ENCODE assay signal across 15 cellular contexts in the genomic region with DNA sequence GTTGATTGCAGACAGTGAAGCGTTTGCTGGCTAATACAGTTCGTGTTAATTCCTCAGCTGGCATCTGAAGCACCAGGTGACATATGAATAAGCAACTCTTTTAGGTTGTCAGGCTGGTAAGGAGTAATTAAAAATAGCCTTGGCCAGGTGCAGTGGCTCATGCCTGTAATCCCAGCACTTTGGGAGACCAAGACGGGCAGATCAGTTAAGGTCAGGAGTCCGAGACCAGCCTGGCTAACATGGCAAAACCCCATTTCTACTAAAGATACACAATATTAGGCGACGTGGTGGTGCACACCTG.
A peak's percentile ranks its signal among the peaks of the same experiment; 100 is the strongest.
DNase-seq lines count a peak whose midpoint lies in the region; ATAC-seq and TF ChIP-seq lines count a peak whose summit lies in the region.
"Had no signal": no experiment of that assay in that cellular context is flagged by ENCODE, and none has a peak within 500 bp of the region (broad histone marks: within the 10 kb centered on the region; RNA-seq: fewer than 3 reads in every experiment).

No MANE protein-coding gene starts in this region.

- H3F3A ChIP-seq in GM23338 (replicated peaks; ENCODE audit: low read depth) = no peaks in the 10 kb centered on the region

- 0 out of 2 replicates have a peak overlapping the region, but pooled peaks have one; percentile 20 for H3K27ac ChIP-seq in GM23338 (ENCODE audit: low read depth)
- H3K27ac ChIP-seq in Panc1 (ENCODE audit: low read length) = peak overlapping the region; percentile 76
- H3K27ac ChIP-seq in esophagus (ENCODE audit: low read depth in 2 of 2, low read length in 1 of 2) = peak overlapping the region; percentile 67 to 82
- H3K27ac ChIP-seq: A549, HL-60 had no signal

- no peak overlapping the region for H2AFZ ChIP-seq in GM23338

- no peak for ATAC-seq in GM23338
- no peak for ATAC-seq in Panc1
- no peak for ATAC-seq in HG02884 (IDR thresholded peaks at IDR 0.05; ENCODE audit: unreplicated experiment)
- ATAC-seq: A549 had no signal

- intact Hi-C loops in Panc1 (cut with micrococcal nuclease; ENCODE audit: unreplicated experiment) = no loop called here

- TF ChIP-seq CTCF in GM23338 (conservative IDR thresholded peaks at IDR 0.05; ENCODE audit: low read depth in 2 of 2) (no peak), Panc1 (IDR thresholded peaks at IDR 0.05) (no peak), nephron (IDR thresholded peaks at IDR 0.05; ENCODE audit: unreplicated experiment in 3 of 3) (no peak), mesothelial cell of epicardium (IDR thresholded peaks at IDR 0.05; ENCODE audit: unreplicated experiment) (no peak)

- H3K36me3 ChIP-seq in GM23338 (ENCODE audit: insufficient read depth) (no peaks in the 10 kb centered on the region), Panc1 (ENCODE audit: control insufficient read depth, insufficient read depth, low read length) (no peaks in the 10 kb centered on the region), esophagus (ENCODE audit: control insufficient read depth in 2 of 2, insufficient read depth in 2 of 2, low read length in 1 of 2) (no peaks in the 10 kb centered on the region)

- H3K27ac Mint-ChIP-seq in GM23338 (peak overlapping the region; percentile 12; the same call in 1 of the 2 replicates), nephron (peak overlapping the region; percentile 51 to 75 (median 73)), mesothelial cell of epicardium (no peak overlapping the region)

- H3K4me1 ChIP-seq in GM23338 (ENCODE audit: insufficient read depth) (peaks cover 18% of the 10 kb centered on the region), Panc1 (ENCODE audit: control insufficient read depth, insufficient read depth, low read length) (no peaks in the 10 kb centered on the region), esophagus (ENCODE audit: control insufficient read depth in 2 of 2, insufficient read depth in 2 of 2, low read length in 1 of 2) (no peaks in the 10 kb centered on the region)
- H3K4me1 ChIP-seq: A549 had no signal

- H3K9me3 ChIP-seq in Panc1 (ENCODE audit: control insufficient read depth, insufficient read depth, low read depth, low read length) = no peaks in the 10 kb centered on the region
- no peaks in the 10 kb centered on the region for H3K9me3 ChIP-seq in esophagus (ENCODE audit: control insufficient read depth in 2 of 2, insufficient read depth in 1 of 2, low read depth in 1 of 2, low read length in 1 of 2)
- H3K9me3 ChIP-seq: A549 had no signal

- DNase-seq in GM23338 (ENCODE audit: low spot score) (no peak), Panc1 (ENCODE audit: low read depth, low spot score) (no peak), DMS 273 (lab: John Stamatoyannopoulos, UW; ENCODE audit: unreplicated experiment) (no peak), mesothelial cell of epicardium (ENCODE audit: low spot score in 2 of 2, unreplicated experiment in 2 of 2) (no peak), DMS53 (lab: John Stamatoyannopoulos, UW) (no peak)
- DNase-seq: COR-L47, H7, MV-4-11, NCI-H187 treated with DMSO at 0.1 percent for 48 hours, NCI-H748 treated with DMSO at 0.1 percent for 48 hours had no signal

- H3K4me2 ChIP-seq in GM23338 = no peak overlapping the region
- H3K4me2 ChIP-seq: A549 had no signal

- POLR2A ChIA-PET in Panc1 (lab: Charles Lee) = no interaction called here

- BruUV-seq in Panc1 (replicated peaks; lab: Mats Ljungman, UMichigan) = no TSS peak

- peaks cover 3% of the 10 kb centered on the region for H3K27me3 Mint-ChIP-seq in GM23338 (ENCODE audit: insufficient read depth, low read depth, poor library complexity)
- no peaks in the 10 kb centered on the region for H3K27me3 Mint-ChIP-seq in nephron (ENCODE audit: low read depth)
- no peaks in the 10 kb centered on the region for H3K27me3 Mint-ChIP-seq in mesothelial cell of epicardium (ENCODE audit: low read depth)

- H3K4me1 Mint-ChIP-seq in GM23338 = peaks cover 52% of the 10 kb centered on the region
- peaks cover 36% of the 10 kb centered on the region for H3K4me1 Mint-ChIP-seq in nephron
- H3K4me1 Mint-ChIP-seq in mesothelial cell of epicardium = peaks cover 15% of the 10 kb centered on the region

- H3K36me3 Mint-ChIP-seq in GM23338 (ENCODE audit: low read depth) (peaks cover 13% of the 10 kb centered on the region; the same call in 2 of the 3 replicates), nephron (ENCODE audit: low read depth) (no peaks in the 10 kb centered on the region), mesothelial cell of epicardium (no peaks in the 10 kb centered on the region)

- 73 to 79% methylated on average over 6 of the region's 6 CpGs for WGBS in esophagus, 2 donors

- no peaks in the 10 kb centered on the region for H3K9me2 ChIP-seq in GM23338 (ENCODE audit: insufficient read depth)

- in situ Hi-C loops in Panc1 (cut with HindIII; ENCODE audit: low pct_unique_long_range_greater_than_20kb, low sequenced_read_pairs) = no loop called here

- no peak overlapping the region for H3K4me3 ChIP-seq in GM23338
- no peak overlapping the region for H3K4me3 ChIP-seq in Panc1 (ENCODE audit: low read depth in 2 of 2, low read length in 2 of 2)
- H3K4me3 ChIP-seq in esophagus (ENCODE audit: low read depth in 1 of 2, low read length in 2 of 2) = no peak overlapping the region
- H3K4me3 ChIP-seq: A549 had no signal

- H3K79me2 ChIP-seq in GM23338 (replicated peaks; ENCODE audit: insufficient read depth) = peaks cover 100% of the 10 kb centered on the region

- H3K9me3 Mint-ChIP-seq in GM23338 = no peaks in the 10 kb centered on the region
- no peaks in the 10 kb centered on the region for H3K9me3 Mint-ChIP-seq in nephron
- H3K9me3 Mint-ChIP-seq in mesothelial cell of epicardium = no peaks in the 10 kb centered on the region

- H3K27me3 ChIP-seq in GM23338 (ENCODE audit: insufficient read depth) (no peaks in the 10 kb centered on the region), Panc1 (ENCODE audit: control insufficient read depth, insufficient read depth, low read length) (no peaks in the 10 kb centered on the region), esophagus (ENCODE audit: control insufficient read depth in 1 of 2, insufficient read depth in 2 of 2, low read length in 2 of 2) (no peaks in the 10 kb centered on the region)

- no peak overlapping the region for H3K4me3 Mint-ChIP-seq in GM23338
- H3K4me3 Mint-ChIP-seq in nephron = no peak overlapping the region
- no peak overlapping the region for H3K4me3 Mint-ChIP-seq in mesothelial cell of epicardium

- peaks cover 73% of the 10 kb centered on the region for H4K20me1 ChIP-seq in GM23338 (replicated peaks; ENCODE audit: insufficient read depth)

- CTCF ChIA-PET in Panc1 (lab: Charles Lee) = interaction anchor here (0.5 kb wide), 1 partner anchor 272 kb away, joined by 4 read pairs; no protein-coding TSS in a partner anchor

TF ChIP-seq in GM23338, 12 proteins besides CTCF, POLR2A, EP300 and RAD21 (continues in another document):
- TF ChIP-seq EZH2 (IDR thresholded peaks at IDR 0.05; ENCODE audit: low read depth, unreplicated experiment) = no peak
- TF ChIP-seq ZNF331 (CRISPR knock-in tag; IDR thresholded peaks at IDR 0.05; ENCODE audit: low read depth) = no peak
- TF ChIP-seq CREB1 (CRISPR knock-in tag; IDR thresholded peaks at IDR 0.05; ENCODE audit: low read depth) = no peak
- TF ChIP-seq STAT1 (IDR thresholded peaks at IDR 0.05; ENCODE audit: unreplicated experiment) = no peak
- TF ChIP-seq POLR2AphosphoS5 (IDR thresholded peaks at IDR 0.05; ENCODE audit: low read depth) = no peak
- TF ChIP-seq, protein P1, sequence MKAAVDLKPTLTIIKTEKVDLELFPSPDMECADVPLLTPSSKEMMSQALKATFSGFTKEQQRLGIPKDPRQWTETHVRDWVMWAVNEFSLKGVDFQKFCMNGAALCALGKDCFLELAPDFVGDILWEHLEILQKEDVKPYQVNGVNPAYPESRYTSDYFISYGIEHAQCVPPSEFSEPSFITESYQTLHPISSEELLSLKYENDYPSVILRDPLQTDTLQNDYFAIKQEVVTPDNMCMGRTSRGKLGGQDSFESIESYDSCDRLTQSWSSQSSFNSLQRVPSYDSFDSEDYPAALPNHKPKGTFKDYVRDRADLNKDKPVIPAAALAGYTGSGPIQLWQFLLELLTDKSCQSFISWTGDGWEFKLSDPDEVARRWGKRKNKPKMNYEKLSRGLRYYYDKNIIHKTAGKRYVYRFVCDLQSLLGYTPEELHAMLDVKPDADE (IDR thresholded peaks at IDR 0.05) = no peak
- TF ChIP-seq ZNF114 (CRISPR knock-in tag; IDR thresholded peaks at IDR 0.05) = no peak
- TF ChIP-seq, protein P2, sequence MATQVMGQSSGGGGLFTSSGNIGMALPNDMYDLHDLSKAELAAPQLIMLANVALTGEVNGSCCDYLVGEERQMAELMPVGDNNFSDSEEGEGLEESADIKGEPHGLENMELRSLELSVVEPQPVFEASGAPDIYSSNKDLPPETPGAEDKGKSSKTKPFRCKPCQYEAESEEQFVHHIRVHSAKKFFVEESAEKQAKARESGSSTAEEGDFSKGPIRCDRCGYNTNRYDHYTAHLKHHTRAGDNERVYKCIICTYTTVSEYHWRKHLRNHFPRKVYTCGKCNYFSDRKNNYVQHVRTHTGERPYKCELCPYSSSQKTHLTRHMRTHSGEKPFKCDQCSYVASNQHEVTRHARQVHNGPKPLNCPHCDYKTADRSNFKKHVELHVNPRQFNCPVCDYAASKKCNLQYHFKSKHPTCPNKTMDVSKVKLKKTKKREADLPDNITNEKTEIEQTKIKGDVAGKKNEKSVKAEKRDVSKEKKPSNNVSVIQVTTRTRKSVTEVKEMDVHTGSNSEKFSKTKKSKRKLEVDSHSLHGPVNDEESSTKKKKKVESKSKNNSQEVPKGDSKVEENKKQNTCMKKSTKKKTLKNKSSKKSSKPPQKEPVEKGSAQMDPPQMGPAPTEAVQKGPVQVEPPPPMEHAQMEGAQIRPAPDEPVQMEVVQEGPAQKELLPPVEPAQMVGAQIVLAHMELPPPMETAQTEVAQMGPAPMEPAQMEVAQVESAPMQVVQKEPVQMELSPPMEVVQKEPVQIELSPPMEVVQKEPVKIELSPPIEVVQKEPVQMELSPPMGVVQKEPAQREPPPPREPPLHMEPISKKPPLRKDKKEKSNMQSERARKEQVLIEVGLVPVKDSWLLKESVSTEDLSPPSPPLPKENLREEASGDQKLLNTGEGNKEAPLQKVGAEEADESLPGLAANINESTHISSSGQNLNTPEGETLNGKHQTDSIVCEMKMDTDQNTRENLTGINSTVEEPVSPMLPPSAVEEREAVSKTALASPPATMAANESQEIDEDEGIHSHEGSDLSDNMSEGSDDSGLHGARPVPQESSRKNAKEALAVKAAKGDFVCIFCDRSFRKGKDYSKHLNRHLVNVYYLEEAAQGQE (IDR thresholded peaks at IDR 0.05; ENCODE audit: unreplicated experiment) = no peak

Comparison
In these comparisons a context has a peak if more than half of its experiments do, and no peak if none do; other contexts are left out.
1. H3K27ac ChIP-seq: peak in every context shown above with its lines; median percentile 76 in Panc1; 74 in esophagus; 20 in GM23338.